In the genomic region with DNA sequence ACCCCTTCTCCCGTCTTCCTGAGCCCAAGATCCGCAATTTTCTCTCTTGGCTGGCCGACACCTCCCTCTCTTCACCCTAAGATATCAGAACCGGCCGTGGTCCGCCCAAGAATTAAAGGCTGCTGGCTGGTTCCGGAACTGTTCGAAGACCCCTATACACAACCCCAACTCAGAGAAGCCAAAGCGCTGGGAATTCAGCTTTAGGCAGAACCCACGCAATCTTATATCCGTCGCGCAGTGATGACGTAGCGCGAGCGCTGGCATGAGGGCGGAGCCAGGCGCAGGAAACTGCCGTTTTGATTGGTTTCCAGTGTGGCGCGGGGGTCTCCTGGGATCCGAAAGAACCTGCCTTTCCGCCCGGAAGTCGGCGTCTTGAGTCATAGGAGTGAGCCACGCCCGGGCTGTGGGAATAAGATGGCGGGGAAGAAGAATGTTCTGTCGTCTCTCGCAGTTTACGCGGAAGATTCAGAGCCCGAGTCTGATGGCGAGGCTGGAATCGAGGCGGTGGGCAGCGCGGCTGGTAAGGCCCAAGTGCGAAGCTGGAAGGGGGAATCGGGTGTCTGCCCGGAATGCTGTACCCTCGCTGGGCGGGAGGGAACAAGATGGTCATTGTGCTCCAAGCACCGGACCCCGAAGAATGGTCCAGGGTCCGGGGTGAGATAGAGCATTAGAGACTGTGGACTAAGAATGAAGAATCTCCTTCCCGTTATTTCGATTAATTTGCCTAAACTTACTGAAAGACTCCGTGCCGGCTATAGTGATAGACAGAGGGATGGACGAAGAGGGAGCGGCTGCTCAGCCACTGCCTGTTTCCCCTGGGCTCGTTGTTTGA, we compare ENCODE assay signal across 8 cellular contexts. TPM values are rescaled to one million over a fixed set of nuclear protein-coding genes. Genes with fewer than 3 reads are reported as not detected.
DNase-seq lines count a peak whose midpoint lies in the region; ATAC-seq and TF ChIP-seq lines count a peak whose summit lies in the region.

A gene (minus strand): TSS at position 196 of the 832 bp plus-strand sequence. CDS start 597 bp downstream, outside the sequence.
A gene (plus strand): TSS at position 380 of the 832 bp plus-strand sequence. CDS start 35 bp downstream, at position 415.

- peak within 1 kb of the TSS; percentile 21 to 74 (median 54) for H3K4me3 Mint-ChIP-seq in CD4-positive, alpha-beta memory T cell
- peak within 1 kb of the TSS; percentile 63 for H3K4me3 Mint-ChIP-seq in activated CD8-positive, alpha-beta T cell treated with anti-CD3 and anti-CD28 coated beads, Interleukin-2, amount 10 ng/mL, durations not matched to agents 7 days and 5 days

- TF ChIP-seq POLR2A in lower leg skin (IDR thresholded peaks at IDR 0.05): peak in 1 of 2 donors; percentile 79

- intact Hi-C loops in CD4-positive, alpha-beta memory T cell (cut with micrococcal nuclease): loop anchor here (2.0 kb wide), 1 partner anchor 620 kb away; a partner anchor contains a TSS
- intact Hi-C loops in lower leg skin (cut with DNase I; ENCODE audit: low total_unique reads): no loop called here

- H3K4me1 Mint-ChIP-seq in CD4-positive, alpha-beta memory T cell: peaks cover 14 to 23% (median 18%) of the 10 kb centered on the region in 4 donors
- H3K4me1 Mint-ChIP-seq in activated CD8-positive, alpha-beta T cell treated with anti-CD3 and anti-CD28 coated beads, Interleukin-2, amount 10 ng/mL, durations not matched to agents 7 days and 5 days (ENCODE audit: low read depth): peaks cover 31% of the 10 kb centered on the region

- peaks cover 33 to 46% of the 10 kb centered on the region in 2 donors for H3K36me3 Mint-ChIP-seq in CD4-positive, alpha-beta memory T cell
- H3K36me3 Mint-ChIP-seq in activated CD8-positive, alpha-beta T cell treated with anti-CD3 and anti-CD28 coated beads, Interleukin-2, amount 10 ng/mL, durations not matched to agents 7 days and 5 days (ENCODE audit: low read depth): peaks cover 43% of the 10 kb centered on the region

- no peaks in the 10 kb centered on the region for H3K9me3 Mint-ChIP-seq in CD4-positive, alpha-beta memory T cell
- no peaks in the 10 kb centered on the region for H3K9me3 Mint-ChIP-seq in activated CD8-positive, alpha-beta T cell treated with anti-CD3 and anti-CD28 coated beads, Interleukin-2, amount 10 ng/mL, durations not matched to agents 7 days and 5 days (ENCODE audit: insufficient read depth)

- H3K27ac Mint-ChIP-seq in CD4-positive, alpha-beta memory T cell: peak within 1 kb of the TSS in 5 of 7 donors; percentile 29 to 72 (median 52)
- H3K27ac Mint-ChIP-seq in activated CD8-positive, alpha-beta T cell treated with anti-CD3 and anti-CD28 coated beads, Interleukin-2, amount 10 ng/mL, durations not matched to agents 7 days and 5 days: peak within 1 kb of the TSS; percentile 79

- H3K27me3 ChIP-seq in CD4-positive, alpha-beta memory T cell (ENCODE audit: insufficient read depth, low read length): no peaks in the 10 kb centered on the region

- peaks cover 30% of the 10 kb centered on the region for H3K36me3 ChIP-seq in CD4-positive, alpha-beta memory T cell (ENCODE audit: insufficient read depth, low read length)

- H3K9me3 ChIP-seq in CD4-positive, alpha-beta memory T cell (ENCODE audit: control insufficient read depth in 1 of 2, low read length in 2 of 2): no peaks in the 10 kb centered on the region

- WGBS in lower leg skin, 2 donors: 0% methylated on average over 55 of the region's 55 CpGs

- CTCF ChIA-PET in CD4-positive, alpha-beta memory T cell (lab: Charles Lee; ENCODE audit: partially characterized antibody): interaction anchor here (1.1 to 4.0 kb wide), 7 partner anchors 8 to 210 kb away, joined by 3 to 27 read pairs (median 10); a partner anchor contains a TSS
- CTCF ChIA-PET in activated CD8-positive, alpha-beta T cell treated with anti-CD3 and anti-CD28 coated beads, Interleukin-2, amount 10 ng/mL, durations not matched to agents 7 days and 5 days (lab: Charles Lee): interaction anchor here (1.0 to 4.1 kb wide), 10 partner anchors 8 to 86 kb away, joined by 3 to 52 read pairs (median 9); a partner anchor contains a TSS

- peak; percentile 94 to 98 (median 96) for DNase-seq in CD4-positive, alpha-beta memory T cell
- DNase-seq in HS-5 (ENCODE audit: low read depth) (peak; percentile 93), NK-92 (lab: John Stamatoyannopoulos, UW; ENCODE audit: unreplicated experiment) (peak; percentile 95), ecto neural progenitor cell (ENCODE audit: low spot score) (peak; percentile 100), lower leg skin (ENCODE audit: low spot score in 2 of 2) (peak; percentile 96 to 100)
- DNase-seq in activated CD8-positive, alpha-beta T cell treated with anti-CD3 and anti-CD28 coated beads, Interleukin-2, amount 10 ng/mL, durations not matched to agents 7 days and 5 days: peak; percentile 99
- peak; percentile 96 to 97 for DNase-seq in stimulated activated CD4-positive, alpha-beta T cell treated with anti-CD3 and anti-CD28 coated beads, Interleukin-4, amount 100 ng/mL, for 48 hours (ENCODE audit: low read depth in 2 of 2)

- TF ChIP-seq CTCF in lower leg skin (IDR thresholded peaks at IDR 0.05): no peak

- no peaks in the 10 kb centered on the region for H3K27me3 Mint-ChIP-seq in CD4-positive, alpha-beta memory T cell
- no peaks in the 10 kb centered on the region for H3K27me3 Mint-ChIP-seq in activated CD8-positive, alpha-beta T cell treated with anti-CD3 and anti-CD28 coated beads, Interleukin-2, amount 10 ng/mL, durations not matched to agents 7 days and 5 days (ENCODE audit: low read depth)

- peak within 1 kb of the TSS; percentile 72 to 85 for H3K4me3 ChIP-seq in CD4-positive, alpha-beta memory T cell (ENCODE audit: low read length in 2 of 2)
- peak within 1 kb of the TSS; percentile 79 for H3K4me3 ChIP-seq in lower leg skin (ENCODE audit: low read depth, poor library complexity, severe bottlenecking)

- H3K4me1 ChIP-seq in CD4-positive, alpha-beta memory T cell (ENCODE audit: insufficient read depth, low read length): peaks cover 25% of the 10 kb centered on the region

- peak; percentile 69 for ATAC-seq in GM19467 (IDR thresholded peaks at IDR 0.05; ENCODE audit: unreplicated experiment)
- peak; percentile 100 for ATAC-seq in activated CD8-positive, alpha-beta T cell treated with anti-CD3 and anti-CD28 coated beads, Interleukin-2, amount 10 ng/mL, durations not matched to agents 7 days and 5 days

- H3K27ac ChIP-seq in CD4-positive, alpha-beta memory T cell (ENCODE audit: low read depth, low read length): peak within 1 kb of the TSS; percentile 95

- POLR2A ChIA-PET in CD4-positive, alpha-beta memory T cell (lab: Charles Lee; ENCODE audit: partially characterized antibody): interaction anchor here (0.6 to 2.4 kb wide), 30 partner anchors 10 to 930 kb away, joined by 3 to 12 read pairs (median 4); a partner anchor contains a TSS
- POLR2A ChIA-PET in activated CD8-positive, alpha-beta T cell treated with anti-CD3 and anti-CD28 coated beads, Interleukin-2, amount 10 ng/mL, durations not matched to agents 7 days and 5 days (lab: Charles Lee): interaction anchor here (0.5 to 2.4 kb wide), 39 partner anchors 9 to 378 kb away, joined by 3 to 16 read pairs (median 4); a partner anchor contains a TSS

RNA-seq across cellular contexts. Expression of the first gene that starts in this region (rescaled TPM):
- total RNA-seq in CD4-positive, alpha-beta memory T cell: 10 to 100 TPM; 58.3 to 59.1 TPM
- 10 to 100 TPM in 1 of 2 donors, 1 to 10 TPM in 1; 6.4 to 16.7 TPM for polyA plus RNA-seq in CD4-positive, alpha-beta memory T cell
- total RNA-seq in activated CD8-positive, alpha-beta T cell treated with anti-CD3 and anti-CD28 coated beads, Interleukin-2, amount 10 ng/mL, durations not matched to agents 7 days and 5 days: 10 to 100 TPM; 37.6 to 43.9 TPM
- total RNA-seq in lower leg skin: 10 to 100 TPM; 50.8 to 76.3 (median 60.5) TPM

RNA-seq across cellular contexts. Expression of the second gene that starts in this region (rescaled TPM):
- 100 to 1,000 TPM; 115 to 119 TPM for total RNA-seq in CD4-positive, alpha-beta memory T cell
- 10 to 100 TPM; 69.9 to 80.4 TPM for polyA plus RNA-seq in CD4-positive, alpha-beta memory T cell
- 10 to 100 TPM; 88.7 to 93.7 TPM for total RNA-seq in activated CD8-positive, alpha-beta T cell treated with anti-CD3 and anti-CD28 coated beads, Interleukin-2, amount 10 ng/mL, durations not matched to agents 7 days and 5 days
- 10 to 100 TPM; 54.0 to 85.1 (median 74.1) TPM for total RNA-seq in lower leg skin

Comparison
In these comparisons a context has a peak if more than half of its experiments do, and no peak if none do; other contexts are left out.
1. Peak in every context shown above with its lines: DNase-seq, ATAC-seq, H3K4me3 ChIP-seq and H3K27ac ChIP-seq.